In the genomic region with DNA sequence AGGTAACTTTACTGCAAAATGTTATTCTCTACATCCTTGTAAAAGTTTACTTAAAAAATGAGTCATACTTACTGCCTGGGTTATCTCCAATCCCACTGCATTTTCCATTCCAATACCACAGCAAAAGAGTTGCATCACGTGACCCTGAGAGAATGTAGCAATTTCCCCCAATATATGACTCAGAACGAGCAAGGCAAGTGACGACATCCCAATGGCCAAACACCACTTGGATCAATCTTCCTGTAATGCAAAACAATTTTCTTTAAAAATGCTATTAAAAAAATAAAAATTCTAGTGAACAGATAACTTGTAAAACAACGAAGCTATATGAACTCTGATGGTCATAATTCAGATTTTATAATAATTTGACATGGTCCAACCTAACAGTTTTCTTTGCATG, we compare ENCODE assay signal across 9 cellular contexts.
DNase-seq lines count a peak whose midpoint lies in the region; ATAC-seq, FAIRE-seq and TF ChIP-seq lines count a peak whose summit lies in the region.
"Had no signal": no experiment of that assay in that cellular context is flagged by ENCODE, and none has a peak within 500 bp of the region (broad histone marks: within the 10 kb centered on the region; RNA-seq: fewer than 3 reads in every experiment).

No MANE protein-coding gene starts in this region.

- DNase-seq in ELR (ENCODE audit: low read depth) (peak; percentile 95), RCC 7860 (ENCODE audit: low spot score) (peak; percentile 74), cardiac fibroblast (ENCODE audit: low read depth in 2 of 2) (peak; percentile 94 to 97), skeletal muscle cell (ENCODE audit: low read depth) (peak; percentile 94), Right ventricle myocardium inferior (ENCODE audit: missing footprints) (no peak), RPMI8226 (no peak)
- DNase-seq in activated CD8-positive, alpha-beta memory T cell treated with anti-CD3 and anti-CD28 coated beads for 24 hours, result no peak
- DNase-seq: upper lobe of left lung had no signal

- no peak for ATAC-seq in HG02759 (IDR thresholded peaks at IDR 0.05; ENCODE audit: unreplicated experiment)
- no peak for ATAC-seq in Right ventricle myocardium inferior

- peak; percentile 83 for FAIRE-seq in RCC 7860 (lab: Jason Lieb, UNC)

- intact Hi-C loops in Right ventricle myocardium inferior (cut with DNase I), result no loop called here

- no peak overlapping the region for H3K4me3 ChIP-seq in cardiac fibroblast (replicated peaks in 1 of 2; ENCODE audit: low read depth in 2 of 2, low read length in 2 of 2)
- H3K4me3 ChIP-seq in skeletal muscle cell (ENCODE audit: low read depth, low read length), result no peak overlapping the region
- H3K4me3 ChIP-seq: upper lobe of left lung had no signal

- TF ChIP-seq CTCF in cardiac fibroblast (IDR thresholded peaks at IDR 0.05; ENCODE audit: low read depth, low read length), result no peak

Comparison
In these comparisons a context has a peak if more than half of its experiments do, and no peak if none do; other contexts are left out.
1. DNase-seq: peak in ELR (single experiment), RCC 7860 (single experiment), cardiac fibroblast (2 of 2) and skeletal muscle cell (single experiment); none in activated CD8-positive, alpha-beta memory T cell treated with anti-CD3 and anti-CD28 coated beads for 24 hours (single experiment), Right ventricle myocardium inferior (single experiment) and RPMI8226 (single experiment).